Comparison of ENCODE assay signal across 18 cellular contexts in the genomic region with DNA sequence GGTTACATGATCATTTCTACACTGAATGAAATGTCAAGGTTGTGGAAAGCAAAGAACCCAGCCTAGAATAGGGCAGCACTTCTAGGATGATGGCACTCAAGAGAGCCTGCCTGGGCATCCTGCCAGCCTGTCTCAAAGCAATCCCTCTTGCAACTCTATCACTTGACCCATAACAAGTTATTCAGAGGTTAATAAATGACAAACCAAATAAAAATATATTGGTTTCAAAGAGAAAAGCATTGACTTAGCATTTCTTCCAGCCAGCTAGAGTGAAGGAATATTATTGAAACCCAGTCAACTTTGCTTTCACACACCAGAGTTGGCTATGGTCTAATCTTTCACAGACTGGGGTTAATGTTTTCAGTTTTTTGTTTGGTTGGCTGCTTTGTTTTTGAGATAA.
DNase-seq lines count a peak whose midpoint lies in the region; ATAC-seq, FAIRE-seq and TF ChIP-seq lines count a peak whose summit lies in the region.
"Had no signal": no experiment of that assay in that cellular context is flagged by ENCODE, and none has a peak within 500 bp of the region (broad histone marks: within the 10 kb centered on the region; RNA-seq: fewer than 3 reads in every experiment).

No MANE protein-coding gene starts in this region.

- H3K27ac ChIP-seq in lung (ENCODE audit: low read depth in 1 of 2, low read length in 1 of 2) (no peak overlapping the region), small intestine (ENCODE audit: low read depth in 1 of 2, low read length in 1 of 2) (no peak overlapping the region)
- H3K27ac ChIP-seq: breast epithelium had no signal

- peak; percentile 88 for FAIRE-seq in RCC 7860 (lab: Jason Lieb, UNC)
- no peak for FAIRE-seq in GM12892 (lab: Jason Lieb, UNC)
- no peak for FAIRE-seq in small intestine (lab: Jason Lieb, UNC)

- DNase-seq in Caki2 (ENCODE audit: low read depth) (peak; percentile 91), NCI-H128 (lab: John Stamatoyannopoulos, UW; ENCODE audit: unreplicated experiment) (peak; percentile 8), RCC 7860 (ENCODE audit: low spot score) (peak; percentile 47), lung (ENCODE audit: low spot score) (peak; percentile 43), GM12892 (ENCODE audit: insufficient read length) (no peak), Kasumi-1 (lab: John Stamatoyannopoulos, UW) (no peak), NOMO-1 (lab: John Stamatoyannopoulos, UW; ENCODE audit: unreplicated experiment in 2 of 2) (no peak), small intestine (no peak)
- DNase-seq: activated CD4-positive, alpha-beta T cell treated with anti-CD3 and anti-CD28 coated beads for 4 hours; CD4-positive, alpha-beta T cell; HFFc6; hypothalamus; KBM-7; mucosa of descending colon; MV-4-11; NCI-H2227 treated with DMSO at 0.1 percent for 48 hours; stimulated activated CD4-positive, alpha-beta T cell treated with anti-CD3 and anti-CD28 coated beads, Interleukin-12 subunit alpha, Interleukin-12 subunit beta, amount 100 ng/mL, for 4 hours had no signal

- H3K4me3 ChIP-seq in lung: no peak overlapping the region
- H3K4me3 ChIP-seq in small intestine (ENCODE audit: low read depth in 1 of 2, low read length in 2 of 2): no peak overlapping the region
- H3K4me3 ChIP-seq: breast epithelium, mucosa of descending colon had no signal

- ATAC-seq in lung (ENCODE audit: insufficient read depth, low FRiP score): no peak
- ATAC-seq: mucosa of descending colon had no signal

- in situ Hi-C loops in Caki2 (cut with HindIII; ENCODE audit: low pct_unique_long_range_greater_than_20kb, low sequenced_read_pairs): no loop called here

- H3K9me3 ChIP-seq in lung (ENCODE audit: control insufficient read depth in 2 of 2, insufficient read depth in 1 of 2, low read length in 1 of 2) (peaks cover 0 to 4% of the 10 kb centered on the region in 2 donors), small intestine (ENCODE audit: control insufficient read depth, low read depth) (no peaks in the 10 kb centered on the region)

- no peaks in the 10 kb centered on the region for H3K36me3 ChIP-seq in lung (ENCODE audit: control insufficient read depth in 2 of 2, insufficient read depth in 2 of 2, low read length in 2 of 2)
- no peaks in the 10 kb centered on the region for H3K36me3 ChIP-seq in small intestine (ENCODE audit: control insufficient read depth in 2 of 2, insufficient read depth in 2 of 2, low read length in 2 of 2)
- H3K36me3 ChIP-seq: breast epithelium had no signal

- no peaks in the 10 kb centered on the region for H3K27me3 ChIP-seq in lung (ENCODE audit: control insufficient read depth, insufficient read depth)
- no peaks in the 10 kb centered on the region for H3K27me3 ChIP-seq in small intestine (ENCODE audit: control insufficient read depth in 2 of 2, insufficient read depth in 2 of 2, low read length in 2 of 2)
- H3K27me3 ChIP-seq: breast epithelium had no signal

- no peak for TF ChIP-seq CTCF in lung (IDR thresholded peaks at IDR 0.05; ENCODE audit: control extremely low read depth, extremely low read depth)

- TF ChIP-seq POLR2A in GM12892 (IDR thresholded peaks at IDR 0.05; ENCODE audit: low read depth, low read length): no peak

- H3K4me1 ChIP-seq in lung (ENCODE audit: control insufficient read depth in 2 of 2, insufficient read depth in 2 of 2, low read length in 2 of 2): no peaks in the 10 kb centered on the region
- H3K4me1 ChIP-seq in small intestine (ENCODE audit: control insufficient read depth in 2 of 2, insufficient read depth in 1 of 2, low read depth in 1 of 2, low read length in 1 of 2): no peaks in the 10 kb centered on the region
- H3K4me1 ChIP-seq: breast epithelium had no signal

Comparison
In these comparisons a context has a peak if more than half of its experiments do, and no peak if none do; other contexts are left out.
1. DNase-seq: peak in Caki2 (single experiment), NCI-H128 (single experiment), RCC 7860 (single experiment) and lung (single experiment); none in GM12892 (single experiment), Kasumi-1 (0 of 2), NOMO-1 (0 of 2) and small intestine (single experiment).